1 cellular context compared by ENCODE assay signal in genomic region chr2:207394812-207395534, GRCh38.
TF ChIP-seq lines count a peak whose summit lies in the region.

No MANE protein-coding gene starts in this region.

TF ChIP-seq in GM23338, 12 proteins besides CTCF, POLR2A, EP300 and RAD21 (continued from another document):
- TF ChIP-seq EZH2 (IDR thresholded peaks at IDR 0.05; ENCODE audit: low read depth, unreplicated experiment): no peak
